ENCODE assay signal across 8 cellular contexts in genomic region chr14:21476526-21476924, GRCh38. TPM values are rescaled to one million over a fixed set of nuclear protein-coding genes. Genes with fewer than 3 reads are reported as not detected.
A peak's percentile ranks its signal among the peaks of the same experiment; 100 is the strongest.
DNase-seq lines count a peak whose midpoint lies in the region; ATAC-seq and TF ChIP-seq lines count a peak whose summit lies in the region.

No MANE protein-coding gene starts in this region.

- peak overlapping the region; percentile 84 for H3K4me2 ChIP-seq in fibroblast of lung (ENCODE audit: extremely low read depth, insufficient read depth, low read length)

- H3K36me3 ChIP-seq in CD4-positive, CD25-positive, alpha-beta regulatory T cell (ENCODE audit: control insufficient read depth, insufficient read depth, low read length), result peaks cover 21% of the 10 kb centered on the region
- H3K36me3 ChIP-seq in MG63 (0 out of 2 replicates have a peak, but pooled peaks cover 5% of the 10 kb centered on the region), fibroblast of lung (ENCODE audit: control insufficient read depth, insufficient read depth, low read length) (no peaks in the 10 kb centered on the region), thymus (ENCODE audit: control insufficient read depth, insufficient read depth) (peaks cover 3% of the 10 kb centered on the region)

- no peaks in the 10 kb centered on the region for H3K27me3 ChIP-seq in CD4-positive, CD25-positive, alpha-beta regulatory T cell (ENCODE audit: control insufficient read depth, insufficient read depth, low read length)
- H3K27me3 ChIP-seq in MG63 (no peaks in the 10 kb centered on the region), fibroblast of lung (ENCODE audit: control insufficient read depth, insufficient read depth, low read length) (no peaks in the 10 kb centered on the region), thymus (ENCODE audit: control insufficient read depth, insufficient read depth) (no peaks in the 10 kb centered on the region)

- H3K4me3 Mint-ChIP-seq in CD4-positive, CD25-positive, alpha-beta regulatory T cell, result peak overlapping the region; percentile 97 to 100 (median 100)
- H3K4me3 Mint-ChIP-seq in neural crest cell, result peak overlapping the region; percentile 98

- H3K79me2 ChIP-seq in fibroblast of lung (ENCODE audit: control insufficient read depth, insufficient read depth, low read length), result peaks cover 38% of the 10 kb centered on the region

- peak overlapping the region; percentile 96 for H2AFZ ChIP-seq in fibroblast of lung (ENCODE audit: low read length)

- peak overlapping the region; percentile 92 for H3K27ac ChIP-seq in CD4-positive, CD25-positive, alpha-beta regulatory T cell (ENCODE audit: insufficient read depth, low read length, poor library complexity, severe bottlenecking)
- H3K27ac ChIP-seq in fibroblast of lung (ENCODE audit: insufficient read depth, low read length) (peak overlapping the region; percentile 69), thymus (ENCODE audit: low read depth) (peak overlapping the region; percentile 84)

- H3K4me1 ChIP-seq in CD4-positive, CD25-positive, alpha-beta regulatory T cell (ENCODE audit: control insufficient read depth, insufficient read depth, low read length, poor library complexity, severe bottlenecking), result peaks cover 27% of the 10 kb centered on the region
- H3K4me1 ChIP-seq in fibroblast of lung (ENCODE audit: control insufficient read depth, extremely low read depth, insufficient read depth, low read length) (no peaks in the 10 kb centered on the region), thymus (ENCODE audit: control insufficient read depth, insufficient read depth, low read length) (peaks cover 3% of the 10 kb centered on the region)

- peak overlapping the region; percentile 98 to 99 (median 99) for H3K27ac Mint-ChIP-seq in CD4-positive, CD25-positive, alpha-beta regulatory T cell
- peak overlapping the region; percentile 91 for H3K27ac Mint-ChIP-seq in neural crest cell (ENCODE audit: unreplicated experiment)

- DNase-seq in CD4-positive, CD25-positive, alpha-beta regulatory T cell, result peak in 1 of 3 donors; percentile 83
- DNase-seq in MG63, result no peak
- peak; percentile 89 for DNase-seq in activated CD8-positive, alpha-beta memory T cell treated with anti-CD3 and anti-CD28 coated beads, Interleukin-2, amount 50 U/mL, for 48 hours
- peak in 1 of 2 donors; percentile 66 for DNase-seq in fibroblast of lung (ENCODE audit: low read depth in 2 of 2)
- DNase-seq in neural crest cell (ENCODE audit: low read depth, low spot score), result no peak

- no peak for ATAC-seq in CD4-positive, CD25-positive, alpha-beta regulatory T cell (ENCODE audit: low read depth in 2 of 2)
- ATAC-seq in GM19455 (IDR thresholded peaks at IDR 0.05; ENCODE audit: unreplicated experiment), result peak; percentile 30
- no peak for ATAC-seq in HG03039 (IDR thresholded peaks at IDR 0.05; ENCODE audit: unreplicated experiment)

- peaks cover 15 to 60% (median 44%) of the 10 kb centered on the region in 4 donors for H3K4me1 Mint-ChIP-seq in CD4-positive, CD25-positive, alpha-beta regulatory T cell
- peaks cover 29% of the 10 kb centered on the region for H3K4me1 Mint-ChIP-seq in neural crest cell

- peaks cover 26% of the 10 kb centered on the region for H3K36me3 Mint-ChIP-seq in CD4-positive, CD25-positive, alpha-beta regulatory T cell
- peaks cover 2% of the 10 kb centered on the region for H3K36me3 Mint-ChIP-seq in neural crest cell (ENCODE audit: low read depth)

- no peaks in the 10 kb centered on the region for H3K27me3 Mint-ChIP-seq in CD4-positive, CD25-positive, alpha-beta regulatory T cell
- H3K27me3 Mint-ChIP-seq in neural crest cell (ENCODE audit: low read depth), result no peaks in the 10 kb centered on the region

- no peak for TF ChIP-seq CTCF in fibroblast of lung (conservative IDR thresholded peaks at IDR 0.05 in 1 of 2, IDR thresholded peaks at IDR 0.05 in 1 of 2; ENCODE audit: low read depth in 1 of 2, low read length in 2 of 2)
- TF ChIP-seq CTCF in neural crest cell (conservative IDR thresholded peaks at IDR 0.05), result no peak

- under 1% methylated on average over 27 of the region's 27 CpGs for WGBS in thymus

- H3K9me3 Mint-ChIP-seq in CD4-positive, CD25-positive, alpha-beta regulatory T cell, result no peaks in the 10 kb centered on the region
- H3K9me3 Mint-ChIP-seq in neural crest cell, result no peaks in the 10 kb centered on the region

- no peaks in the 10 kb centered on the region for H4K20me1 ChIP-seq in fibroblast of lung (ENCODE audit: control insufficient read depth, extremely low read depth, insufficient read depth, low read length)

- H3K9ac ChIP-seq in fibroblast of lung (ENCODE audit: insufficient read depth, low read length), result peak overlapping the region; percentile 60

- H3K9me3 ChIP-seq in CD4-positive, CD25-positive, alpha-beta regulatory T cell (ENCODE audit: control insufficient read depth in 2 of 2, low read length in 2 of 2), result no peaks in the 10 kb centered on the region
- H3K9me3 ChIP-seq in MG63, result no peaks in the 10 kb centered on the region
- no peaks in the 10 kb centered on the region for H3K9me3 ChIP-seq in fibroblast of lung (ENCODE audit: control insufficient read depth, insufficient read depth, low read depth, low read length)
- no peaks in the 10 kb centered on the region for H3K9me3 ChIP-seq in thymus (ENCODE audit: control insufficient read depth)

- peak overlapping the region; percentile 92 for H3K4me3 ChIP-seq in CD4-positive, CD25-positive, alpha-beta regulatory T cell (ENCODE audit: low read depth, low read length)
- peak overlapping the region; percentile 91 for H3K4me3 ChIP-seq in MG63
- peak overlapping the region; percentile 84 to 94 (median 89) for H3K4me3 ChIP-seq in fibroblast of lung (replicated peaks in 1 of 4; ENCODE audit: control extremely low read depth in 1 of 4, insufficient read depth in 1 of 4, low read depth in 3 of 4, low read length in 4 of 4)
- peak overlapping the region; percentile 51 for H3K4me3 ChIP-seq in thymus (ENCODE audit: low read length)

RNA-seq across cellular contexts. Expression of gene RAB2B, which starts 0.2 kb away (rescaled TPM):
- 32.6 TPM for total RNA-seq in CD4-positive, CD25-positive, alpha-beta regulatory T cell
- 10 to 100 TPM; 12.1 to 19.8 (median 14.8) TPM for polyA plus RNA-seq in CD4-positive, CD25-positive, alpha-beta regulatory T cell
- total RNA-seq in MG63 (2014; rRNA removed; shearing (Covaris generic); ENCODE audit: low replicate concordance), result 6.5 and 7.2 TPM in 2 replicates
- total RNA-seq in fibroblast of lung (22.3 and 31.7 TPM in 2 replicates), neural crest cell (30.2 and 31.6 TPM in 2 replicates)
- polyA plus RNA-seq in fibroblast of lung (17.6 and 27.8 TPM in 2 replicates), thymus (15.7 TPM)
- 14.3 and 15.7 TPM in 2 replicates for polyA plus RNA-seq in fibroblast of lung (2012)
- 4.4 and 12.7 TPM in 2 replicates for polyA minus RNA-seq in fibroblast of lung (ENCODE audit: low replicate concordance)

RNA-seq across cellular contexts. Expression of gene TOX4, which starts 0.5 kb away (rescaled TPM):
- total RNA-seq in CD4-positive, CD25-positive, alpha-beta regulatory T cell, result 128 TPM
- polyA plus RNA-seq in CD4-positive, CD25-positive, alpha-beta regulatory T cell, result 100 to 1,000 TPM in 1 of 4 donors, 10 to 100 TPM in 3; 90.0 to 114 (median 95.4) TPM
- total RNA-seq in MG63 (2014; rRNA removed; shearing (Covaris generic); ENCODE audit: low replicate concordance), result 26.9 and 75.1 TPM in 2 replicates
- total RNA-seq in fibroblast of lung (19.8 and 30.6 TPM in 2 replicates), neural crest cell (59.7 and 64.3 TPM in 2 replicates)
- polyA plus RNA-seq in fibroblast of lung (86.1 and 92.5 TPM in 2 replicates), thymus (24.2 TPM)
- polyA plus RNA-seq in fibroblast of lung (2012), result 69.0 and 72.8 TPM in 2 replicates
- 85.6 and 162 TPM in 2 replicates for polyA minus RNA-seq in fibroblast of lung (ENCODE audit: low replicate concordance)

RNA-seq across cellular contexts. Expression of gene CHD8, which starts 20.6 kb away (rescaled TPM):
- total RNA-seq in CD4-positive, CD25-positive, alpha-beta regulatory T cell, result 142 TPM
- polyA plus RNA-seq in CD4-positive, CD25-positive, alpha-beta regulatory T cell, result 10 to 100 TPM; 15.3 to 30.9 (median 20.9) TPM
- 24.1 and 24.6 TPM in 2 replicates for total RNA-seq in MG63 (2014; rRNA removed; shearing (Covaris generic); ENCODE audit: low replicate concordance)
- total RNA-seq in fibroblast of lung (46.5 and 56.3 TPM in 2 replicates), neural crest cell (137 and 145 TPM in 2 replicates)
- polyA plus RNA-seq in fibroblast of lung (11.1 and 19.3 TPM in 2 replicates), thymus (36.8 TPM)
- 43.9 and 44.2 TPM in 2 replicates for polyA plus RNA-seq in fibroblast of lung (2012)
- polyA minus RNA-seq in fibroblast of lung (ENCODE audit: low replicate concordance), result 157 and 198 TPM in 2 replicates

RNA-seq across cellular contexts. Expression of gene METTL3, which starts 34.6 kb away (rescaled TPM):
- total RNA-seq in CD4-positive, CD25-positive, alpha-beta regulatory T cell, result 59.0 TPM
- 10 to 100 TPM; 20.6 to 32.6 (median 23.9) TPM for polyA plus RNA-seq in CD4-positive, CD25-positive, alpha-beta regulatory T cell
- 46.0 and 52.0 TPM in 2 replicates for total RNA-seq in MG63 (2014; rRNA removed; shearing (Covaris generic); ENCODE audit: low replicate concordance)
- total RNA-seq in fibroblast of lung, result 54.4 and 59.9 TPM in 2 replicates
- polyA plus RNA-seq in fibroblast of lung, result 39.2 and 44.0 TPM in 2 replicates
- polyA plus RNA-seq in fibroblast of lung (2012), result 22.2 and 29.1 TPM in 2 replicates
- polyA minus RNA-seq in fibroblast of lung (ENCODE audit: low replicate concordance), result 71.9 and 80.8 TPM in 2 replicates
- 90.7 and 96.6 TPM in 2 replicates for total RNA-seq in neural crest cell
- polyA plus RNA-seq in thymus, result 67.5 TPM

RNA-seq across cellular contexts. Expression of gene SALL2, which starts 49.6 kb away (rescaled TPM):
- 2.8 TPM for total RNA-seq in CD4-positive, CD25-positive, alpha-beta regulatory T cell
- polyA plus RNA-seq in CD4-positive, CD25-positive, alpha-beta regulatory T cell, result 1 to 10 TPM in 3 of 4 donors, under 1 TPM in 1; 0.73 to 2.1 (median 1.9) TPM
- total RNA-seq in MG63 (2014; rRNA removed; shearing (Covaris generic); ENCODE audit: low replicate concordance), result 0.36 and 0.81 TPM in 2 replicates
- total RNA-seq in fibroblast of lung (3.1 and 3.5 TPM in 2 replicates), neural crest cell (160 and 164 TPM in 2 replicates)
- polyA plus RNA-seq in fibroblast of lung (3.9 and 6.1 TPM in 2 replicates), thymus (4.1 TPM)
- 5.0 and 8.0 TPM in 2 replicates for polyA plus RNA-seq in fibroblast of lung (2012)
- 14.7 and 22.0 TPM in 2 replicates for polyA minus RNA-seq in fibroblast of lung (ENCODE audit: low replicate concordance)
